ENCODE assay signal across 8 cellular contexts in genomic region chr7:137882261-137882668, GRCh38. TPM values are rescaled to one million over a fixed set of nuclear protein-coding genes. Genes with fewer than 3 reads are reported as not detected.
DNase-seq lines count a peak whose midpoint lies in the region; ATAC-seq and TF ChIP-seq lines count a peak whose summit lies in the region.

No MANE protein-coding gene starts in this region.

- H3K9me3 Mint-ChIP-seq in T-helper 1 cell treated with Interleukin-12 subunit alpha and Interleukin-12 subunit beta and Interleukin-4 antibody, amounts not matched to agents 30 μg/mL and 1 μg/mL, for 36 hours = no peaks in the 10 kb centered on the region

- DNase-seq in AG04450 (ENCODE audit: low read depth, low spot score) = peak; percentile 93
- DNase-seq in hepatic stellate cell (ENCODE audit: low spot score) = peak; percentile 97
- no peak for DNase-seq in activated effector memory CD4-positive, alpha-beta T cell treated with Interleukin-2 at 50 U/mL for 16 hours
- no peak for DNase-seq in T-helper 17 cell
- DNase-seq in SJCRH30 = no peak

- peaks cover 8% of the 10 kb centered on the region for H3K9me3 ChIP-seq in AG04450 (ENCODE audit: control insufficient read depth, insufficient read depth, low read length)
- H3K9me3 ChIP-seq in T-helper 17 cell (ENCODE audit: control insufficient read depth, low read length, poor library complexity, severe bottlenecking) = no peaks in the 10 kb centered on the region
- no peaks in the 10 kb centered on the region for H3K9me3 ChIP-seq in SJCRH30 (replicated peaks)

- H3K36me3 ChIP-seq in SJCRH30 = peaks cover 47% of the 10 kb centered on the region

- H3K27ac ChIP-seq in AG04450 (ENCODE audit: low read depth, low read length) (peak overlapping the region; percentile 85), SJCRH30 (no peak overlapping the region)

- peaks cover 29% of the 10 kb centered on the region for H3K4me1 Mint-ChIP-seq in T-helper 1 cell treated with Interleukin-12 subunit alpha and Interleukin-12 subunit beta and Interleukin-4 antibody, amounts not matched to agents 30 μg/mL and 1 μg/mL, for 36 hours (ENCODE audit: low read depth)
- peaks cover 2% of the 10 kb centered on the region for H3K4me1 Mint-ChIP-seq in T-helper 17 cell

- CTCF ChIA-PET in AG04450 (lab: Charles Lee) = interaction anchor here (0.8 to 15.1 kb wide), 4 partner anchors 18 to 227 kb away, joined by 3 to 119 read pairs (median 5); no protein-coding TSS in a partner anchor

- no peaks in the 10 kb centered on the region for H3K27me3 Mint-ChIP-seq in T-helper 1 cell treated with Interleukin-12 subunit alpha and Interleukin-12 subunit beta and Interleukin-4 antibody, amounts not matched to agents 30 μg/mL and 1 μg/mL, for 36 hours (ENCODE audit: low read depth)
- no peaks in the 10 kb centered on the region for H3K27me3 Mint-ChIP-seq in T-helper 17 cell

- H3K36me3 Mint-ChIP-seq in T-helper 1 cell treated with Interleukin-12 subunit alpha and Interleukin-12 subunit beta and Interleukin-4 antibody, amounts not matched to agents 30 μg/mL and 1 μg/mL, for 36 hours (ENCODE audit: low read depth) = peaks cover 48% of the 10 kb centered on the region
- peaks cover 16% of the 10 kb centered on the region for H3K36me3 Mint-ChIP-seq in T-helper 17 cell (ENCODE audit: low read depth)

- POLR2A ChIA-PET in AG04450 (lab: Yijun Ruan, JAX) = interaction anchor here (0.7 to 1.4 kb wide), 4 partner anchors 12 to 214 kb away, joined by 3 to 4 read pairs (median 4); no protein-coding TSS in a partner anchor

- H3K4me3 ChIP-seq in AG04450 (ENCODE audit: low read depth, low read length) (no peak overlapping the region), SJCRH30 (no peak overlapping the region)

- H3K4me1 ChIP-seq in SJCRH30 = no peaks in the 10 kb centered on the region

- H3K27me3 ChIP-seq in AG04450 (ENCODE audit: control insufficient read depth, insufficient read depth, low read length) (no peaks in the 10 kb centered on the region), SJCRH30 (no peaks in the 10 kb centered on the region)

- ATAC-seq in GM18870 (IDR thresholded peaks at IDR 0.05; ENCODE audit: unreplicated experiment) (peak; percentile 93), HG03039 (IDR thresholded peaks at IDR 0.05; ENCODE audit: unreplicated experiment) (peak; percentile 94), T-helper 17 cell (no peak)

- TF ChIP-seq CTCF in AG04450 (IDR thresholded peaks at IDR 0.05; ENCODE audit: low read depth, low read length) = no peak

- peak overlapping the region; percentile 69 for H3K27ac Mint-ChIP-seq in T-helper 1 cell treated with Interleukin-12 subunit alpha and Interleukin-12 subunit beta and Interleukin-4 antibody, amounts not matched to agents 30 μg/mL and 1 μg/mL, for 36 hours
- H3K27ac Mint-ChIP-seq in T-helper 17 cell = no peak overlapping the region

- no peak overlapping the region for H3K4me3 Mint-ChIP-seq in T-helper 1 cell treated with Interleukin-12 subunit alpha and Interleukin-12 subunit beta and Interleukin-4 antibody, amounts not matched to agents 30 μg/mL and 1 μg/mL, for 36 hours
- H3K4me3 Mint-ChIP-seq in T-helper 17 cell = no peak overlapping the region

RNA-seq across cellular contexts. Expression of gene DGKI, which starts 35.5 kb away (rescaled TPM):
- 3.1 TPM in 2 replicates for polyA plus RNA-seq in AG04450 (2011; rRNA removed)
- polyA minus RNA-seq in AG04450 (2011; rRNA and poly(A)+ RNA removed) = 13.8 and 14.5 TPM in 2 replicates
- total RNA-seq in T-helper 17 cell = under 1 TPM; 0.02 to 0.26 TPM
- 0.05 TPM in 1 of 2 replicates, not detected in the other for total RNA-seq in SJCRH30 (2014; rRNA removed; shearing (Covaris generic))

Comparison
In these comparisons a context has a peak if more than half of its experiments do, and no peak if none do; other contexts are left out.
1. DNase-seq: peak in AG04450 (single experiment) and hepatic stellate cell (single experiment); none in activated effector memory CD4-positive, alpha-beta T cell treated with Interleukin-2 at 50 U/mL for 16 hours (single experiment), T-helper 17 cell (0 of 3) and SJCRH30 (0 of 2).